In genomic region chr1:161019767-161020572, GRCh38 we compare ENCODE assay signal across 1 cellular context.
TF ChIP-seq lines count a peak whose summit lies in the region.

No MANE protein-coding gene starts in this region.

TF ChIP-seq in K562, 482 proteins besides CTCF, POLR2A, EP300 and RAD21 (continued from another document and continues in another):
- TF ChIP-seq ATF3 (IDR thresholded peaks at IDR 0.05) (0 out of 2 replicates have a peak, but pooled peaks have one; percentile 11), ATF3 (CRISPR knock-in tag; conservative IDR thresholded peaks at IDR 0.05) (no peak), SMAD4 (CRISPR knock-in tag; conservative IDR thresholded peaks at IDR 0.05) (no peak), ETV1 (tag; conservative IDR thresholded peaks at IDR 0.05; ENCODE audit: low read depth) (0 out of 2 replicates have a peak, but pooled peaks have one; percentile 26), HMBOX1 (IDR thresholded peaks at IDR 0.05) (peak; percentile 61; the same call in 1 of the 2 replicates), ILF3 (IDR thresholded peaks at IDR 0.05; ENCODE audit: borderline replicate concordance) (no peak), ZNF224 (CRISPR knock-in tag; IDR thresholded peaks at IDR 0.05) (no peak), CHD1 (IDR thresholded peaks at IDR 0.05; ENCODE audit: low read length) (peak; percentile 38), ZNF197 (CRISPR knock-in tag; IDR thresholded peaks at IDR 0.05; ENCODE audit: low read depth) (no peak), CBX5 (IDR thresholded peaks at IDR 0.05; ENCODE audit: borderline replicate concordance, low read depth) (no peak), ZBTB11 (CRISPR knock-in tag; IDR thresholded peaks at IDR 0.05) (no peak), ZNF444 (CRISPR knock-in tag; IDR thresholded peaks at IDR 0.05) (no peak), LARP7 (IDR thresholded peaks at IDR 0.05) (peak; percentile 14; the same call in 1 of the 2 replicates), FOXJ2 (tag; IDR thresholded peaks at IDR 0.05) (no peak), MTA3 (IDR thresholded peaks at IDR 0.05; ENCODE audit: borderline replicate concordance) (peak; percentile 21; the same call in 1 of the 2 replicates), ATF6 (CRISPR knock-in tag; IDR thresholded peaks at IDR 0.05) (0 out of 2 replicates have a peak, but pooled peaks have one; percentile 17), NFIC (IDR thresholded peaks at IDR 0.05) (0 out of 2 replicates have a peak, but pooled peaks have one; percentile 2), ELK1 (CRISPR knock-in tag; IDR thresholded peaks at IDR 0.05) (no peak), FOXK2 (conservative IDR thresholded peaks at IDR 0.05 in 1 of 2, IDR thresholded peaks at IDR 0.05 in 1 of 2; ENCODE audit: low read depth in 2 of 2) (peak; percentile 32 to 33; a peak in 1 of 4 replicates), MLX (CRISPR knock-in tag; conservative IDR thresholded peaks at IDR 0.05) (no peak), CREM (IDR thresholded peaks at IDR 0.05; ENCODE audit: low read depth) (0 out of 2 replicates have a peak, but pooled peaks have one; percentile 14), NR1H2 (CRISPR knock-in tag; IDR thresholded peaks at IDR 0.05) (no peak), ZEB2 (IDR thresholded peaks at IDR 0.05) (peak; percentile 87), BCOR (IDR thresholded peaks at IDR 0.05) (no peak), XRCC4 (IDR thresholded peaks at IDR 0.05; ENCODE audit: extremely low read depth, insufficient read depth, insufficient read length) (no peak), TFAM (CRISPR knock-in tag; conservative IDR thresholded peaks at IDR 0.05) (no peak), ZNF740 (CRISPR knock-in tag; IDR thresholded peaks at IDR 0.05) (no peak), ZNF740 (tag; IDR thresholded peaks at IDR 0.05) (no peak), NR4A1 (CRISPR knock-in tag; IDR thresholded peaks at IDR 0.05) (no peak), NR4A1 (tag; IDR thresholded peaks at IDR 0.05) (no peak), HDAC1 (IDR thresholded peaks at IDR 0.05) (peak in 1 of 2 experiments; percentile 60; a peak in 1 of 4 replicates), ARNT (IDR thresholded peaks at IDR 0.05) (peak in 1 of 2 experiments; percentile 19; a peak in 1 of 4 replicates), ETS2 (tag; IDR thresholded peaks at IDR 0.05; ENCODE audit: borderline replicate concordance, poor library complexity, severe bottlenecking) (no peak), SOX6 (IDR thresholded peaks at IDR 0.05) (peak; percentile 84), RFX7 (CRISPR knock-in tag; IDR thresholded peaks at IDR 0.05) (no peak), DPF2 (IDR thresholded peaks at IDR 0.05) (peak; percentile 55), ZBTB7A (IDR thresholded peaks at IDR 0.05; ENCODE audit: borderline replicate concordance, control insufficient read depth, low read depth, low read length) (no peak), ELK3 (CRISPR knock-in tag; IDR thresholded peaks at IDR 0.05) (no peak), HSF4 (CRISPR knock-in tag; IDR thresholded peaks at IDR 0.05; ENCODE audit: borderline replicate concordance) (no peak), TAL1 (IDR thresholded peaks at IDR 0.05) (0 out of 2 replicates have a peak, but pooled peaks have one; percentile 10), ZNF398 (CRISPR knock-in tag; IDR thresholded peaks at IDR 0.05) (no peak), MLLT1 (IDR thresholded peaks at IDR 0.05) (peak in 1 of 2 experiments; percentile 40; a peak in 2 of 4 replicates), MEIS2 (IDR thresholded peaks at IDR 0.05; ENCODE audit: partially characterized antibody) (peak; percentile 86), RBM39 (optimal IDR thresholded peaks at IDR 0.05; ENCODE audit: low read depth, low read length) (no peak), ZBED1 (IDR thresholded peaks at IDR 0.05) (no peak), ZNF133 (CRISPR knock-in tag; IDR thresholded peaks at IDR 0.05) (no peak), ZBTB34 (CRISPR knock-in tag; IDR thresholded peaks at IDR 0.05) (no peak), OTX1 (CRISPR knock-in tag; IDR thresholded peaks at IDR 0.05) (no peak), KAT7 (CRISPR knock-in tag; IDR thresholded peaks at IDR 0.05; ENCODE audit: borderline replicate concordance) (peak; percentile 70; the same call in 1 of the 2 replicates), PHF8 (IDR thresholded peaks at IDR 0.05; ENCODE audit: borderline replicate concordance, low read length) (no peak), SMARCB1 (IDR thresholded peaks at IDR 0.05; ENCODE audit: insufficient read length, low read depth) (no peak), KDM1A (IDR thresholded peaks at IDR 0.05) (peak; percentile 56 to 73; a peak in 3 of 4 replicates), GATA2 (CRISPR knock-in tag; IDR thresholded peaks at IDR 0.05) (0 out of 2 replicates have a peak, but pooled peaks have one; percentile 41), HDAC3 (IDR thresholded peaks at IDR 0.05; ENCODE audit: borderline replicate concordance, partially characterized antibody) (peak; percentile 39)
